In genomic region chr2:195543902-195544894, GRCh38 we compare ENCODE assay signal across 8 cellular contexts.
DNase-seq lines count a peak whose midpoint lies in the region; FAIRE-seq and TF ChIP-seq lines count a peak whose summit lies in the region.

No MANE protein-coding gene starts in this region.

- intact Hi-C loops in dorsolateral prefrontal cortex (cut with DNase I) = no loop called here

- H3K79me2 ChIP-seq in Loucy (ENCODE audit: insufficient read depth, low read length) = no peaks in the 10 kb centered on the region
- H3K79me2 ChIP-seq in MM.1S (ENCODE audit: low read length) = no peaks in the 10 kb centered on the region

- H3F3A ChIP-seq in Loucy (ENCODE audit: low read depth) (no peaks in the 10 kb centered on the region), MM.1S (ENCODE audit: insufficient read depth, low read length) (no peaks in the 10 kb centered on the region)

- peak; percentile 74 for FAIRE-seq in GM18507 (lab: Jason Lieb, UNC)

- no peaks in the 10 kb centered on the region; the same call in 1 of the 2 replicates for H3K9me3 ChIP-seq in Loucy (ENCODE audit: insufficient read depth, low read depth, low read length)
- no peaks in the 10 kb centered on the region for H3K9me3 ChIP-seq in MM.1S (replicated peaks; ENCODE audit: insufficient read depth, low read length)

- H3K9ac ChIP-seq in Loucy (ENCODE audit: low read depth, low read length, poor library complexity, severe bottlenecking) = no peak overlapping the region
- H3K9ac ChIP-seq in MM.1S (ENCODE audit: low read length) = no peak overlapping the region

- H3K9me2 ChIP-seq in Loucy (replicated peaks; ENCODE audit: low read depth, low read length) (no peaks in the 10 kb centered on the region), MM.1S (replicated peaks; ENCODE audit: insufficient read depth, low read length) (no peaks in the 10 kb centered on the region)

- DNase-seq in GM18507 (ENCODE audit: extremely low spot score, insufficient read length, low read depth) (peak; percentile 37), H4 (ENCODE audit: low spot score) (peak; percentile 26), fibroblast of the aortic adventitia (ENCODE audit: low read depth) (peak; percentile 70), dorsolateral prefrontal cortex (no peak), KG1 (lab: John Stamatoyannopoulos, UW) (no peak), NCI-H1930 (lab: John Stamatoyannopoulos, UW) (no peak), MM.1S (no peak)

- H3K27ac ChIP-seq in dorsolateral prefrontal cortex (no peak overlapping the region), MM.1S (ENCODE audit: low read length) (no peak overlapping the region)

- H3K4me1 ChIP-seq in Loucy (ENCODE audit: insufficient read depth, low read length, poor library complexity, severe bottlenecking) (peaks cover 5% of the 10 kb centered on the region), MM.1S (ENCODE audit: low read length) (no peaks in the 10 kb centered on the region)

- no peak for TF ChIP-seq CTCF in Loucy (conservative IDR thresholded peaks at IDR 0.05; ENCODE audit: low read length)
- no peak for TF ChIP-seq CTCF in fibroblast of the aortic adventitia (IDR thresholded peaks at IDR 0.05; ENCODE audit: insufficient read depth, low read length)
- TF ChIP-seq CTCF in dorsolateral prefrontal cortex (IDR thresholded peaks at IDR 0.05 in 54 of 56, conservative IDR thresholded peaks at IDR 0.05 in 2 of 56; ENCODE audit: low read depth in 1 of 56, partially characterized antibody in 56 of 56) = no peak
- TF ChIP-seq CTCF in MM.1S (IDR thresholded peaks at IDR 0.05; ENCODE audit: low read length) = no peak

- H3K4me3 ChIP-seq in Loucy (ENCODE audit: low read length, poor library complexity, severe bottlenecking) (no peak overlapping the region), fibroblast of the aortic adventitia (ENCODE audit: low read depth, low read length) (no peak overlapping the region), dorsolateral prefrontal cortex (no peak overlapping the region), MM.1S (ENCODE audit: low read length) (no peak overlapping the region)

- H3K36me3 ChIP-seq in Loucy (ENCODE audit: insufficient read depth, low read length) = no peaks in the 10 kb centered on the region
- no peaks in the 10 kb centered on the region for H3K36me3 ChIP-seq in MM.1S (replicated peaks; ENCODE audit: insufficient read depth, low read length)

- H2AFZ ChIP-seq in Loucy (ENCODE audit: low read length) (peak overlapping the region; percentile 72; the same call in 1 of the 2 replicates), MM.1S (ENCODE audit: low read length) (no peak overlapping the region)

- no peaks in the 10 kb centered on the region for H4K20me1 ChIP-seq in Loucy (ENCODE audit: insufficient read depth, low read length, poor library complexity, severe bottlenecking)
- H4K20me1 ChIP-seq in MM.1S (ENCODE audit: insufficient read depth, low read length) = no peaks in the 10 kb centered on the region

- H3K27me3 ChIP-seq in Loucy (ENCODE audit: insufficient read depth, low read length, poor library complexity, severe bottlenecking) (no peaks in the 10 kb centered on the region), dorsolateral prefrontal cortex (no peaks in the 10 kb centered on the region), MM.1S (replicated peaks; ENCODE audit: insufficient read depth, low read length) (no peaks in the 10 kb centered on the region)

- no peak overlapping the region for H3K4me2 ChIP-seq in Loucy (ENCODE audit: low read depth, low read length, poor library complexity, severe bottlenecking)
- no peak overlapping the region for H3K4me2 ChIP-seq in MM.1S (ENCODE audit: low read depth, low read length)

Comparison
In these comparisons a context has a peak if more than half of its experiments do, and no peak if none do; other contexts are left out.
1. DNase-seq: peak in GM18507 (single experiment), H4 (single experiment) and fibroblast of the aortic adventitia (single experiment); none in dorsolateral prefrontal cortex (0 of 10), KG1 (single experiment), NCI-H1930 (0 of 2) and MM.1S (single experiment).